1 cellular context compared by ENCODE assay signal in the genomic region with DNA sequence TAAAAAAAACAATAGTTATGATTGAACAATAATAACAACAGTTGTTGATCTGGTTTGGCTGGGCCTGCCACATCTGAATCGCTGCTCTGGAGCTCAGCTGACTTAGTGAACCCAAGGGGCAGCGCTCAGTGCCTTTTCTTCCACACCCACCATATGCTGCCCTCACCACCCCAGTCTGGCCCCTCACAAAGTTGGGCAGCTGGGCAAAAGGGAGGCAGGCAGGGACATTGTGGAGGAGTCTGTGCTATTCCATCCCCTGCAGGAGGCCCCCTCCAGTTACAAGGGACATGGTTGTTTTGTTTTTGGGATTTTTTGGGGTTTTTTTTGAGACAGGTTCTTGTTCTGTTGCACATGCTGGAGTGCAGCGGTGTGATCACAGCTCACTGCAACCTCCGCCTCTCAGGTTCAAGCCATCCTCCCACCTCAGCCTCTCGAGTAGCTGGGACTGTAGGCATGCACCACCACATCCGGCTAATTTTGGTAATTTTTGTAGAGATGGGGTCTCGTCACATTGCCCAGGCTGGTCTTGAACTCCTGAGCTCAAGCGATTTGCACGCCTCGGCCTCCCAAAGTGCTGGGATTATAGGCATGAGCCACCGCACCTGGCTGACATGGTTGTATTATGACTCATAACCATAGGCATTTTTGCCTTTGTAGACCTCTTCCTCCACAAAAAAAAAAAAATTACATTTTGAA.
A peak's percentile ranks its signal among the peaks of the same experiment; 100 is the strongest.
TF ChIP-seq lines count a peak whose summit lies in the region.

No MANE protein-coding gene starts in this region.

TF ChIP-seq in GM12878, 131 proteins besides CTCF, POLR2A, EP300 and RAD21:
- TF ChIP-seq, protein P1, sequence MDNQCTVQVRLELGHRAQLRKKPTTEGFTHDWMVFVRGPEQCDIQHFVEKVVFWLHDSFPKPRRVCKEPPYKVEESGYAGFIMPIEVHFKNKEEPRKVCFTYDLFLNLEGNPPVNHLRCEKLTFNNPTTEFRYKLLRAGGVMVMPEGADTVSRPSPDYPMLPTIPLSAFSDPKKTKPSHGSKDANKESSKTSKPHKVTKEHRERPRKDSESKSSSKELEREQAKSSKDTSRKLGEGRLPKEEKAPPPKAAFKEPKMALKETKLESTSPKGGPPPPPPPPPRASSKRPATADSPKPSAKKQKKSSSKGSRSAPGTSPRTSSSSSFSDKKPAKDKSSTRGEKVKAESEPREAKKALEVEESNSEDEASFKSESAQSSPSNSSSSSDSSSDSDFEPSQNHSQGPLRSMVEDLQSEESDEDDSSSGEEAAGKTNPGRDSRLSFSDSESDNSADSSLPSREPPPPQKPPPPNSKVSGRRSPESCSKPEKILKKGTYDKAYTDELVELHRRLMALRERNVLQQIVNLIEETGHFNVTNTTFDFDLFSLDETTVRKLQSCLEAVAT (IDR thresholded peaks at IDR 0.05), result no peak; the same call in 1 of the 2 replicates
- TF ChIP-seq NFIC (IDR thresholded peaks at IDR 0.05; ENCODE audit: low read depth, low read length) (peak; percentile 38; the same call in 1 of the 2 replicates), ZNF274 (IDR thresholded peaks at IDR 0.05; ENCODE audit: insufficient read depth, insufficient read length) (no peak), FOXM1 (IDR thresholded peaks at IDR 0.05; ENCODE audit: low read depth, low read length) (no peak), NFYA (IDR thresholded peaks at IDR 0.05; ENCODE audit: borderline replicate concordance, low read depth, low read length) (no peak), ESRRA (IDR thresholded peaks at IDR 0.05; ENCODE audit: low read length) (no peak), RAD51 (IDR thresholded peaks at IDR 0.05) (no peak), NBN (IDR thresholded peaks at IDR 0.05) (0 out of 2 replicates have a peak, but pooled peaks have one; percentile 16), CREB1 (IDR thresholded peaks at IDR 0.05; ENCODE audit: low read depth) (no peak), EED (IDR thresholded peaks at IDR 0.05; ENCODE audit: low read depth) (peak; percentile 85), ETV6 (conservative IDR thresholded peaks at IDR 0.05 in 1 of 2, IDR thresholded peaks at IDR 0.05 in 1 of 2; ENCODE audit: borderline replicate concordance in 1 of 2, low read depth in 1 of 2) (no peak), IRF4 (IDR thresholded peaks at IDR 0.05; ENCODE audit: low read depth, low read length) (no peak), FOXK2 (IDR thresholded peaks at IDR 0.05) (no peak), SMC3 (IDR thresholded peaks at IDR 0.05; ENCODE audit: borderline replicate concordance, low read length) (no peak), FOS (IDR thresholded peaks at IDR 0.05; ENCODE audit: borderline replicate concordance, extremely low read depth, insufficient read length) (no peak), RUNX3 (IDR thresholded peaks at IDR 0.05; ENCODE audit: low read length) (peak; percentile 56), ZNF384 (IDR thresholded peaks at IDR 0.05; ENCODE audit: borderline replicate concordance, low read depth, low read length) (no peak), BMI1 (IDR thresholded peaks at IDR 0.05; ENCODE audit: borderline replicate concordance) (no peak), HDGF (IDR thresholded peaks at IDR 0.05) (no peak), PAX5 (IDR thresholded peaks at IDR 0.05; ENCODE audit: borderline replicate concordance, low read depth, low read length) (no peak), ZBED1 (IDR thresholded peaks at IDR 0.05; ENCODE audit: borderline replicate concordance) (no peak), SPI1 (IDR thresholded peaks at IDR 0.05; ENCODE audit: borderline replicate concordance, insufficient read depth, low read depth, low read length) (no peak), KLF5 (IDR thresholded peaks at IDR 0.05; ENCODE audit: partially characterized antibody) (no peak), TCF3 (IDR thresholded peaks at IDR 0.05; ENCODE audit: borderline replicate concordance, insufficient read depth, low read depth, low read length) (0 out of 2 replicates have a peak, but pooled peaks have one; percentile 15), TBL1XR1 (IDR thresholded peaks at IDR 0.05; ENCODE audit: low read depth, low read length) (no peak), CREM (IDR thresholded peaks at IDR 0.05; ENCODE audit: low read depth) (no peak), JUNB (IDR thresholded peaks at IDR 0.05) (peak; percentile 78), IKZF1 (conservative IDR thresholded peaks at IDR 0.05) (peak; percentile 43; the same call in 1 of the 2 replicates), SUPT20H (IDR thresholded peaks at IDR 0.05; ENCODE audit: borderline replicate concordance, control insufficient read depth, low read depth, low read length) (no peak), MTA2 (IDR thresholded peaks at IDR 0.05; ENCODE audit: low read depth) (no peak), ZZZ3 (IDR thresholded peaks at IDR 0.05; ENCODE audit: control insufficient read depth, insufficient read length, low read depth) (no peak), GABPA (IDR thresholded peaks at IDR 0.05; ENCODE audit: low read depth) (no peak), PAX8 (IDR thresholded peaks at IDR 0.05) (no peak), POLR2AphosphoS2 (IDR thresholded peaks at IDR 0.05; ENCODE audit: low read depth, low read length) (no peak), POU2F2 (IDR thresholded peaks at IDR 0.05; ENCODE audit: borderline replicate concordance, low read depth, low read length) (no peak), WRNIP1 (IDR thresholded peaks at IDR 0.05; ENCODE audit: borderline replicate concordance, low read depth, low read length) (no peak), SREBF2 (IDR thresholded peaks at IDR 0.05; ENCODE audit: low read length) (no peak), DPF2 (IDR thresholded peaks at IDR 0.05) (no peak), RELA (IDR thresholded peaks at IDR 0.05; ENCODE audit: borderline replicate concordance, partially characterized antibody) (no peak), ASH2L (IDR thresholded peaks at IDR 0.05; ENCODE audit: borderline replicate concordance, low read depth) (no peak), SIN3A (IDR thresholded peaks at IDR 0.05; ENCODE audit: low read depth, low read length) (no peak)
- TF ChIP-seq, protein P2, sequence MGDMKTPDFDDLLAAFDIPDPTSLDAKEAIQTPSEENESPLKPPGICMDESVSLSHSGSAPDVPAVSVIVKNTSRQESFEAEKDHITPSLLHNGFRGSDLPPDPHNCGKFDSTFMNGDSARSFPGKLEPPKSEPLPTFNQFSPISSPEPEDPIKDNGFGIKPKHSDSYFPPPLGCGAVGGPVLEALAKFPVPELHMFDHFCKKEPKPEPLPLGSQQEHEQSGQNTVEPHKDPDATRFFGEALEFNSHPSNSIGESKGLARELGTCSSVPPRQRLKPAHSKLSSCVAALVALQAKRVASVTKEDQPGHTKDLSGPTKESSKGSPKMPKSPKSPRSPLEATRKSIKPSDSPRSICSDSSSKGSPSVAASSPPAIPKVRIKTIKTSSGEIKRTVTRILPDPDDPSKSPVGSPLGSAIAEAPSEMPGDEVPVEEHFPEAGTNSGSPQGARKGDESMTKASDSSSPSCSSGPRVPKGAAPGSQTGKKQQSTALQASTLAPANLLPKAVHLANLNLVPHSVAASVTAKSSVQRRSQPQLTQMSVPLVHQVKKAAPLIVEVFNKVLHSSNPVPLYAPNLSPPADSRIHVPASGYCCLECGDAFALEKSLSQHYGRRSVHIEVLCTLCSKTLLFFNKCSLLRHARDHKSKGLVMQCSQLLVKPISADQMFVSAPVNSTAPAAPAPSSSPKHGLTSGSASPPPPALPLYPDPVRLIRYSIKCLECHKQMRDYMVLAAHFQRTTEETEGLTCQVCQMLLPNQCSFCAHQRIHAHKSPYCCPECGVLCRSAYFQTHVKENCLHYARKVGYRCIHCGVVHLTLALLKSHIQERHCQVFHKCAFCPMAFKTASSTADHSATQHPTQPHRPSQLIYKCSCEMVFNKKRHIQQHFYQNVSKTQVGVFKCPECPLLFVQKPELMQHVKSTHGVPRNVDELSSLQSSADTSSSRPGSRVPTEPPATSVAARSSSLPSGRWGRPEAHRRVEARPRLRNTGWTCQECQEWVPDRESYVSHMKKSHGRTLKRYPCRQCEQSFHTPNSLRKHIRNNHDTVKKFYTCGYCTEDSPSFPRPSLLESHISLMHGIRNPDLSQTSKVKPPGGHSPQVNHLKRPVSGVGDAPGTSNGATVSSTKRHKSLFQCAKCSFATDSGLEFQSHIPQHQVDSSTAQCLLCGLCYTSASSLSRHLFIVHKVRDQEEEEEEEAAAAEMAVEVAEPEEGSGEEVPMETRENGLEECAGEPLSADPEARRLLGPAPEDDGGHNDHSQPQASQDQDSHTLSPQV (IDR thresholded peaks at IDR 0.05), result no peak
- TF ChIP-seq, protein P3, sequence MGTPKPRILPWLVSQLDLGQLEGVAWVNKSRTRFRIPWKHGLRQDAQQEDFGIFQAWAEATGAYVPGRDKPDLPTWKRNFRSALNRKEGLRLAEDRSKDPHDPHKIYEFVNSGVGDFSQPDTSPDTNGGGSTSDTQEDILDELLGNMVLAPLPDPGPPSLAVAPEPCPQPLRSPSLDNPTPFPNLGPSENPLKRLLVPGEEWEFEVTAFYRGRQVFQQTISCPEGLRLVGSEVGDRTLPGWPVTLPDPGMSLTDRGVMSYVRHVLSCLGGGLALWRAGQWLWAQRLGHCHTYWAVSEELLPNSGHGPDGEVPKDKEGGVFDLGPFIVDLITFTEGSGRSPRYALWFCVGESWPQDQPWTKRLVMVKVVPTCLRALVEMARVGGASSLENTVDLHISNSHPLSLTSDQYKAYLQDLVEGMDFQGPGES (IDR thresholded peaks at IDR 0.05), result no peak
- TF ChIP-seq, protein P4, sequence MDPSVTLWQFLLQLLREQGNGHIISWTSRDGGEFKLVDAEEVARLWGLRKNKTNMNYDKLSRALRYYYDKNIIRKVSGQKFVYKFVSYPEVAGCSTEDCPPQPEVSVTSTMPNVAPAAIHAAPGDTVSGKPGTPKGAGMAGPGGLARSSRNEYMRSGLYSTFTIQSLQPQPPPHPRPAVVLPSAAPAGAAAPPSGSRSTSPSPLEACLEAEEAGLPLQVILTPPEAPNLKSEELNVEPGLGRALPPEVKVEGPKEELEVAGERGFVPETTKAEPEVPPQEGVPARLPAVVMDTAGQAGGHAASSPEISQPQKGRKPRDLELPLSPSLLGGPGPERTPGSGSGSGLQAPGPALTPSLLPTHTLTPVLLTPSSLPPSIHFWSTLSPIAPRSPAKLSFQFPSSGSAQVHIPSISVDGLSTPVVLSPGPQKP (IDR thresholded peaks at IDR 0.05; ENCODE audit: low read depth, low read length), result no peak
- TF ChIP-seq, protein P5, sequence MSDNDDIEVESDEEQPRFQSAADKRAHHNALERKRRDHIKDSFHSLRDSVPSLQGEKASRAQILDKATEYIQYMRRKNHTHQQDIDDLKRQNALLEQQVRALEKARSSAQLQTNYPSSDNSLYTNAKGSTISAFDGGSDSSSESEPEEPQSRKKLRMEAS (IDR thresholded peaks at IDR 0.05; ENCODE audit: low read depth, low read length), result no peak
- TF ChIP-seq, protein P6, sequence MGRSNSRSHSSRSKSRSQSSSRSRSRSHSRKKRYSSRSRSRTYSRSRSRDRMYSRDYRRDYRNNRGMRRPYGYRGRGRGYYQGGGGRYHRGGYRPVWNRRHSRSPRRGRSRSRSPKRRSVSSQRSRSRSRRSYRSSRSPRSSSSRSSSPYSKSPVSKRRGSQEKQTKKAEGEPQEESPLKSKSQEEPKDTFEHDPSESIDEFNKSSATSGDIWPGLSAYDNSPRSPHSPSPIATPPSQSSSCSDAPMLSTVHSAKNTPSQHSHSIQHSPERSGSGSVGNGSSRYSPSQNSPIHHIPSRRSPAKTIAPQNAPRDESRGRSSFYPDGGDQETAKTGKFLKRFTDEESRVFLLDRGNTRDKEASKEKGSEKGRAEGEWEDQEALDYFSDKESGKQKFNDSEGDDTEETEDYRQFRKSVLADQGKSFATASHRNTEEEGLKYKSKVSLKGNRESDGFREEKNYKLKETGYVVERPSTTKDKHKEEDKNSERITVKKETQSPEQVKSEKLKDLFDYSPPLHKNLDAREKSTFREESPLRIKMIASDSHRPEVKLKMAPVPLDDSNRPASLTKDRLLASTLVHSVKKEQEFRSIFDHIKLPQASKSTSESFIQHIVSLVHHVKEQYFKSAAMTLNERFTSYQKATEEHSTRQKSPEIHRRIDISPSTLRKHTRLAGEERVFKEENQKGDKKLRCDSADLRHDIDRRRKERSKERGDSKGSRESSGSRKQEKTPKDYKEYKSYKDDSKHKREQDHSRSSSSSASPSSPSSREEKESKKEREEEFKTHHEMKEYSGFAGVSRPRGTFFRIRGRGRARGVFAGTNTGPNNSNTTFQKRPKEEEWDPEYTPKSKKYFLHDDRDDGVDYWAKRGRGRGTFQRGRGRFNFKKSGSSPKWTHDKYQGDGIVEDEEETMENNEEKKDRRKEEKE (IDR thresholded peaks at IDR 0.05), result no peak
- TF ChIP-seq, protein P7, sequence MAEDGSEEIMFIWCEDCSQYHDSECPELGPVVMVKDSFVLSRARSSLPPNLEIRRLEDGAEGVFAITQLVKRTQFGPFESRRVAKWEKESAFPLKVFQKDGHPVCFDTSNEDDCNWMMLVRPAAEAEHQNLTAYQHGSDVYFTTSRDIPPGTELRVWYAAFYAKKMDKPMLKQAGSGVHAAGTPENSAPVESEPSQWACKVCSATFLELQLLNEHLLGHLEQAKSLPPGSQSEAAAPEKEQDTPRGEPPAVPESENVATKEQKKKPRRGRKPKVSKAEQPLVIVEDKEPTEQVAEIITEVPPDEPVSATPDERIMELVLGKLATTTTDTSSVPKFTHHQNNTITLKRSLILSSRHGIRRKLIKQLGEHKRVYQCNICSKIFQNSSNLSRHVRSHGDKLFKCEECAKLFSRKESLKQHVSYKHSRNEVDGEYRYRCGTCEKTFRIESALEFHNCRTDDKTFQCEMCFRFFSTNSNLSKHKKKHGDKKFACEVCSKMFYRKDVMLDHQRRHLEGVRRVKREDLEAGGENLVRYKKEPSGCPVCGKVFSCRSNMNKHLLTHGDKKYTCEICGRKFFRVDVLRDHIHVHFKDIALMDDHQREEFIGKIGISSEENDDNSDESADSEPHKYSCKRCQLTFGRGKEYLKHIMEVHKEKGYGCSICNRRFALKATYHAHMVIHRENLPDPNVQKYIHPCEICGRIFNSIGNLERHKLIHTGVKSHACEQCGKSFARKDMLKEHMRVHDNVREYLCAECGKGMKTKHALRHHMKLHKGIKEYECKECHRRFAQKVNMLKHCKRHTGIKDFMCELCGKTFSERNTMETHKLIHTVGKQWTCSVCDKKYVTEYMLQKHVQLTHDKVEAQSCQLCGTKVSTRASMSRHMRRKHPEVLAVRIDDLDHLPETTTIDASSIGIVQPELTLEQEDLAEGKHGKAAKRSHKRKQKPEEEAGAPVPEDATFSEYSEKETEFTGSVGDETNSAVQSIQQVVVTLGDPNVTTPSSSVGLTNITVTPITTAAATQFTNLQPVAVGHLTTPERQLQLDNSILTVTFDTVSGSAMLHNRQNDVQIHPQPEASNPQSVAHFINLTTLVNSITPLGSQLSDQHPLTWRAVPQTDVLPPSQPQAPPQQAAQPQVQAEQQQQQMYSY (CRISPR knock-in tag; IDR thresholded peaks at IDR 0.05), result no peak
- TF ChIP-seq, protein P8, sequence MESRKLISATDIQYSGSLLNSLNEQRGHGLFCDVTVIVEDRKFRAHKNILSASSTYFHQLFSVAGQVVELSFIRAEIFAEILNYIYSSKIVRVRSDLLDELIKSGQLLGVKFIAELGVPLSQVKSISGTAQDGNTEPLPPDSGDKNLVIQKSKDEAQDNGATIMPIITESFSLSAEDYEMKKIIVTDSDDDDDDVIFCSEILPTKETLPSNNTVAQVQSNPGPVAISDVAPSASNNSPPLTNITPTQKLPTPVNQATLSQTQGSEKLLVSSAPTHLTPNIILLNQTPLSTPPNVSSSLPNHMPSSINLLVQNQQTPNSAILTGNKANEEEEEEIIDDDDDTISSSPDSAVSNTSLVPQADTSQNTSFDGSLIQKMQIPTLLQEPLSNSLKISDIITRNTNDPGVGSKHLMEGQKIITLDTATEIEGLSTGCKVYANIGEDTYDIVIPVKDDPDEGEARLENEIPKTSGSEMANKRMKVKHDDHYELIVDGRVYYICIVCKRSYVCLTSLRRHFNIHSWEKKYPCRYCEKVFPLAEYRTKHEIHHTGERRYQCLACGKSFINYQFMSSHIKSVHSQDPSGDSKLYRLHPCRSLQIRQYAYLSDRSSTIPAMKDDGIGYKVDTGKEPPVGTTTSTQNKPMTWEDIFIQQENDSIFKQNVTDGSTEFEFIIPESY (IDR thresholded peaks at IDR 0.05), result peak; percentile 89; the same call in 1 of the 2 replicates
TF ChIP-seq in GM12878: peak in this region for 8.
